ENCODE assay signal across 1 cellular context in genomic region chr2:166393008-166393407, GRCh38.
TF ChIP-seq lines count a peak whose summit lies in the region.

No MANE protein-coding gene starts in this region.

TF ChIP-seq in K562, 482 proteins besides CTCF, POLR2A, EP300 and RAD21 (continued from another document):
- TF ChIP-seq, protein P1, sequence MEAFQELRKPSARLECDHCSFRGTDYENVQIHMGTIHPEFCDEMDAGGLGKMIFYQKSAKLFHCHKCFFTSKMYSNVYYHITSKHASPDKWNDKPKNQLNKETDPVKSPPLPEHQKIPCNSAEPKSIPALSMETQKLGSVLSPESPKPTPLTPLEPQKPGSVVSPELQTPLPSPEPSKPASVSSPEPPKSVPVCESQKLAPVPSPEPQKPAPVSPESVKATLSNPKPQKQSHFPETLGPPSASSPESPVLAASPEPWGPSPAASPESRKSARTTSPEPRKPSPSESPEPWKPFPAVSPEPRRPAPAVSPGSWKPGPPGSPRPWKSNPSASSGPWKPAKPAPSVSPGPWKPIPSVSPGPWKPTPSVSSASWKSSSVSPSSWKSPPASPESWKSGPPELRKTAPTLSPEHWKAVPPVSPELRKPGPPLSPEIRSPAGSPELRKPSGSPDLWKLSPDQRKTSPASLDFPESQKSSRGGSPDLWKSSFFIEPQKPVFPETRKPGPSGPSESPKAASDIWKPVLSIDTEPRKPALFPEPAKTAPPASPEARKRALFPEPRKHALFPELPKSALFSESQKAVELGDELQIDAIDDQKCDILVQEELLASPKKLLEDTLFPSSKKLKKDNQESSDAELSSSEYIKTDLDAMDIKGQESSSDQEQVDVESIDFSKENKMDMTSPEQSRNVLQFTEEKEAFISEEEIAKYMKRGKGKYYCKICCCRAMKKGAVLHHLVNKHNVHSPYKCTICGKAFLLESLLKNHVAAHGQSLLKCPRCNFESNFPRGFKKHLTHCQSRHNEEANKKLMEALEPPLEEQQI (IDR thresholded peaks at IDR 0.05), result peak; percentile 90
- TF ChIP-seq MAFK (IDR thresholded peaks at IDR 0.05; ENCODE audit: low read length) (peak; percentile 84), ZNF561 (CRISPR knock-in tag; conservative IDR thresholded peaks at IDR 0.05) (no peak), SRSF3 (IDR thresholded peaks at IDR 0.05; ENCODE audit: insufficient read depth, low read length) (no peak), ZNF253 (CRISPR knock-in tag; conservative IDR thresholded peaks at IDR 0.05) (no peak), CBX2 (IDR thresholded peaks at IDR 0.05; ENCODE audit: insufficient read depth, low read length, poor library complexity, severe bottlenecking) (no peak)
TF ChIP-seq in K562: peak in this region for 24.
